Comparison of ENCODE assay signal across 1 cellular context in the genomic region with DNA sequence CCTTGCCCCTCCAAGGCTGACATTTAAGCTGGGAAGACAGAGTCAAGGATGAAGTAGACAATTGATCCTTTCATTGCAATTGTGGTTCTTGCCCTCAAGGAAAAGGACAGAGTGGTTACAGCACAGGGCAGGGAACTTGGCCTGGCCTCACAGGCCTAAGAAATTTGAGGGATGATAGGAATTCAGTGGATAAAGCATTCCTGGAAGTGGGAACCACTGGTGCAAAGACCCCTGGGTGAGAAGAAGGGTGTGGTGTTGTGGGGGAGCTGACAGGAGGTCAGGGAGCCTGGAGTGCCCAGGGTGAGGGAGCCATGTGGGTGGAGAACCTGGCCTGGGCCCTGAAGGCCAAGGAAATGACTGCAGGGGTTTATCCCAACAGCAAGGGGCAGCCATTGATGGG.
TF ChIP-seq lines count a peak whose summit lies in the region.

No MANE protein-coding gene starts in this region.

TF ChIP-seq in HCT116, 20 proteins besides CTCF, POLR2A, EP300 and RAD21 (continued from another document):
- TF ChIP-seq, protein P1, sequence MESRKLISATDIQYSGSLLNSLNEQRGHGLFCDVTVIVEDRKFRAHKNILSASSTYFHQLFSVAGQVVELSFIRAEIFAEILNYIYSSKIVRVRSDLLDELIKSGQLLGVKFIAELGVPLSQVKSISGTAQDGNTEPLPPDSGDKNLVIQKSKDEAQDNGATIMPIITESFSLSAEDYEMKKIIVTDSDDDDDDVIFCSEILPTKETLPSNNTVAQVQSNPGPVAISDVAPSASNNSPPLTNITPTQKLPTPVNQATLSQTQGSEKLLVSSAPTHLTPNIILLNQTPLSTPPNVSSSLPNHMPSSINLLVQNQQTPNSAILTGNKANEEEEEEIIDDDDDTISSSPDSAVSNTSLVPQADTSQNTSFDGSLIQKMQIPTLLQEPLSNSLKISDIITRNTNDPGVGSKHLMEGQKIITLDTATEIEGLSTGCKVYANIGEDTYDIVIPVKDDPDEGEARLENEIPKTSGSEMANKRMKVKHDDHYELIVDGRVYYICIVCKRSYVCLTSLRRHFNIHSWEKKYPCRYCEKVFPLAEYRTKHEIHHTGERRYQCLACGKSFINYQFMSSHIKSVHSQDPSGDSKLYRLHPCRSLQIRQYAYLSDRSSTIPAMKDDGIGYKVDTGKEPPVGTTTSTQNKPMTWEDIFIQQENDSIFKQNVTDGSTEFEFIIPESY (IDR thresholded peaks at IDR 0.05; ENCODE audit: extremely low read depth, insufficient replicate concordance, low read length): no peak
- TF ChIP-seq, protein P2, sequence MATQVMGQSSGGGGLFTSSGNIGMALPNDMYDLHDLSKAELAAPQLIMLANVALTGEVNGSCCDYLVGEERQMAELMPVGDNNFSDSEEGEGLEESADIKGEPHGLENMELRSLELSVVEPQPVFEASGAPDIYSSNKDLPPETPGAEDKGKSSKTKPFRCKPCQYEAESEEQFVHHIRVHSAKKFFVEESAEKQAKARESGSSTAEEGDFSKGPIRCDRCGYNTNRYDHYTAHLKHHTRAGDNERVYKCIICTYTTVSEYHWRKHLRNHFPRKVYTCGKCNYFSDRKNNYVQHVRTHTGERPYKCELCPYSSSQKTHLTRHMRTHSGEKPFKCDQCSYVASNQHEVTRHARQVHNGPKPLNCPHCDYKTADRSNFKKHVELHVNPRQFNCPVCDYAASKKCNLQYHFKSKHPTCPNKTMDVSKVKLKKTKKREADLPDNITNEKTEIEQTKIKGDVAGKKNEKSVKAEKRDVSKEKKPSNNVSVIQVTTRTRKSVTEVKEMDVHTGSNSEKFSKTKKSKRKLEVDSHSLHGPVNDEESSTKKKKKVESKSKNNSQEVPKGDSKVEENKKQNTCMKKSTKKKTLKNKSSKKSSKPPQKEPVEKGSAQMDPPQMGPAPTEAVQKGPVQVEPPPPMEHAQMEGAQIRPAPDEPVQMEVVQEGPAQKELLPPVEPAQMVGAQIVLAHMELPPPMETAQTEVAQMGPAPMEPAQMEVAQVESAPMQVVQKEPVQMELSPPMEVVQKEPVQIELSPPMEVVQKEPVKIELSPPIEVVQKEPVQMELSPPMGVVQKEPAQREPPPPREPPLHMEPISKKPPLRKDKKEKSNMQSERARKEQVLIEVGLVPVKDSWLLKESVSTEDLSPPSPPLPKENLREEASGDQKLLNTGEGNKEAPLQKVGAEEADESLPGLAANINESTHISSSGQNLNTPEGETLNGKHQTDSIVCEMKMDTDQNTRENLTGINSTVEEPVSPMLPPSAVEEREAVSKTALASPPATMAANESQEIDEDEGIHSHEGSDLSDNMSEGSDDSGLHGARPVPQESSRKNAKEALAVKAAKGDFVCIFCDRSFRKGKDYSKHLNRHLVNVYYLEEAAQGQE (IDR thresholded peaks at IDR 0.05; ENCODE audit: low read depth): no peak
- no peak for TF ChIP-seq JUND (IDR thresholded peaks at IDR 0.05)
- no peak for TF ChIP-seq SIN3A (IDR thresholded peaks at IDR 0.05; ENCODE audit: low read depth)
- TF ChIP-seq ZNF274 (IDR thresholded peaks at IDR 0.05; ENCODE audit: low read depth, low read length): no peak
- no peak for TF ChIP-seq EZH2phosphoT487 (IDR thresholded peaks at IDR 0.05; ENCODE audit: borderline replicate concordance)
- no peak for TF ChIP-seq EZH2 (IDR thresholded peaks at IDR 0.05)
